27 cellular contexts compared by ENCODE assay signal in the genomic region with DNA sequence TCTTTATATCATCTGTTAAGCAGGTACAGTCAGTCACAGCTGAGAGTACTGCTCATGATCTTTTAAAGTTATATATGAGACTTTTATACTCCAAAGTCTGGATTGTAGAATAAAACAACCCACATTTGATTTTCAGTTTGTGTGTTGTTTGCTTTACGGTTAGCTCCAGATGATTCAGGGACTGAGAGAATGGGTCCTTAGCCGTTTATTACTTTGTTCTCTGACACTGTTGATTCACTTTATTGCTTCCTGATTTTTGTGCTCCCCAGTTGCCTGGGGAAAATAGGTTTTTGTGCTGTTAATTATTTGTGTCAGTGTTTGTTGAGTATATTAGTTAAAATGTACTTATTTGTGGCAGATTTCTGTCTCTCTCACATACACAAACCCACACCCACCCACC. TPM values are rescaled to one million over a fixed set of nuclear protein-coding genes. Genes with fewer than 3 reads are reported as not detected.
DNase-seq lines count a peak whose midpoint lies in the region; ATAC-seq and TF ChIP-seq lines count a peak whose summit lies in the region.
"Had no signal": no experiment of that assay in that cellular context is flagged by ENCODE, and none has a peak within 500 bp of the region (broad histone marks: within the 10 kb centered on the region; RNA-seq: fewer than 3 reads in every experiment).

No MANE protein-coding gene starts in this region.

- no peaks in the 10 kb centered on the region for H3K9me3 Mint-ChIP-seq in CD4-positive, alpha-beta T cell
- no peaks in the 10 kb centered on the region for H3K9me3 Mint-ChIP-seq in activated CD8-positive, alpha-beta T cell treated with anti-CD3 and anti-CD28 coated beads for 36 hours
- H3K9me3 Mint-ChIP-seq: activated naive CD4-positive, alpha-beta T cell treated with anti-CD3 and anti-CD28 coated beads, Interleukin-2, amount 10 ng/mL, durations not matched to agents 7 days and 5 days; nephron; stimulated activated naive CD8-positive, alpha-beta T cell treated with anti-CD3 and anti-CD28 coated beads, Interleukin-15, amount 100 ng/mL, for 72 hours had no signal

- peaks cover 14% of the 10 kb centered on the region for H3K4me1 ChIP-seq in Loucy (ENCODE audit: insufficient read depth, low read length, poor library complexity, severe bottlenecking)
- H3K4me1 ChIP-seq in mucosa of descending colon (ENCODE audit: low read depth), result peaks cover 31% of the 10 kb centered on the region

- no peaks in the 10 kb centered on the region for H3K9me3 ChIP-seq in CD4-positive, alpha-beta T cell (ENCODE audit: control insufficient read depth, low read length)
- H3K9me3 ChIP-seq in Loucy (ENCODE audit: insufficient read depth, low read depth, low read length) (no peaks in the 10 kb centered on the region), mucosa of descending colon (no peaks in the 10 kb centered on the region)
- H3K9me3 ChIP-seq: SJSA1, tibial nerve had no signal

- H3F3A ChIP-seq in Loucy (ENCODE audit: low read depth), result peaks cover 3% of the 10 kb centered on the region; the same call in 1 of the 2 replicates

- peaks cover 32% of the 10 kb centered on the region for H3K4me1 Mint-ChIP-seq in CD4-positive, alpha-beta T cell (ENCODE audit: low read depth)
- H3K4me1 Mint-ChIP-seq in activated CD8-positive, alpha-beta T cell treated with anti-CD3 and anti-CD28 coated beads for 36 hours (ENCODE audit: low read depth), result peaks cover 24% of the 10 kb centered on the region

- no peak for TF ChIP-seq CTCF in CD4-positive, alpha-beta T cell (IDR thresholded peaks at IDR 0.05)
- no peak for TF ChIP-seq CTCF in Loucy (conservative IDR thresholded peaks at IDR 0.05; ENCODE audit: low read length)
- no peak for TF ChIP-seq CTCF in mucosa of descending colon (IDR thresholded peaks at IDR 0.05)
- no peak for TF ChIP-seq CTCF in activated CD8-positive, alpha-beta T cell treated with anti-CD3 and anti-CD28 coated beads for 36 hours (IDR thresholded peaks at IDR 0.05)

- POLR2A ChIA-PET in CD4-positive, alpha-beta T cell (lab: Charles Lee), result no interaction called here
- POLR2A ChIA-PET in activated CD8-positive, alpha-beta T cell treated with anti-CD3 and anti-CD28 coated beads for 36 hours (lab: Charles Lee), result no interaction called here

- no peak overlapping the region for H2AFZ ChIP-seq in Loucy (ENCODE audit: low read length)

- peaks cover 26% of the 10 kb centered on the region for H3K36me3 Mint-ChIP-seq in CD4-positive, alpha-beta T cell (ENCODE audit: low read depth)
- H3K36me3 Mint-ChIP-seq in activated CD8-positive, alpha-beta T cell treated with anti-CD3 and anti-CD28 coated beads for 36 hours (ENCODE audit: low read depth), result peaks cover 6% of the 10 kb centered on the region

- peaks cover 53% of the 10 kb centered on the region for H4K20me1 ChIP-seq in Loucy (ENCODE audit: insufficient read depth, low read length, poor library complexity, severe bottlenecking)

- CTCF ChIA-PET in CD4-positive, alpha-beta T cell (lab: Charles Lee), result no interaction called here
- CTCF ChIA-PET in activated CD8-positive, alpha-beta T cell treated with anti-CD3 and anti-CD28 coated beads for 36 hours (lab: Charles Lee), result interaction anchor here (1.2 kb wide), 1 partner anchor 32 kb away, joined by 3 read pairs; no protein-coding TSS in a partner anchor

- H3K36me3 ChIP-seq in Loucy (ENCODE audit: insufficient read depth, low read length), result peaks cover 35% of the 10 kb centered on the region
- H3K36me3 ChIP-seq in mucosa of descending colon (ENCODE audit: low read depth), result no peaks in the 10 kb centered on the region

- no peak overlapping the region for H3K4me3 Mint-ChIP-seq in CD4-positive, alpha-beta T cell
- H3K4me3 Mint-ChIP-seq in activated CD8-positive, alpha-beta T cell treated with anti-CD3 and anti-CD28 coated beads for 36 hours, result no peak overlapping the region
- H3K4me3 Mint-ChIP-seq: activated naive CD4-positive, alpha-beta T cell treated with anti-CD3 and anti-CD28 coated beads, Interleukin-2, amount 10 ng/mL, durations not matched to agents 7 days and 5 days; nephron; stimulated activated naive CD8-positive, alpha-beta T cell treated with anti-CD3 and anti-CD28 coated beads, Interleukin-15, amount 100 ng/mL, for 72 hours had no signal

- peak overlapping the region; percentile 15 for H3K9ac ChIP-seq in Loucy (ENCODE audit: low read depth, low read length, poor library complexity, severe bottlenecking)

- H3K79me2 ChIP-seq in Loucy (ENCODE audit: insufficient read depth, low read length), result peaks cover 14% of the 10 kb centered on the region

- ATAC-seq in CD4-positive, alpha-beta T cell (ENCODE audit: poor library complexity), result no peak
- ATAC-seq in mucosa of descending colon (peak; percentile 91), HG03108 (IDR thresholded peaks at IDR 0.05; ENCODE audit: unreplicated experiment) (no peak)
- no peak for ATAC-seq in activated CD8-positive, alpha-beta T cell treated with anti-CD3 and anti-CD28 coated beads for 36 hours
- ATAC-seq: HCT116; Panc1; stimulated activated naive CD8-positive, alpha-beta T cell treated with anti-CD3 and anti-CD28 coated beads, Interleukin-15, amount 100 ng/mL, for 72 hours had no signal

- H3K27me3 Mint-ChIP-seq in CD4-positive, alpha-beta T cell, result no peaks in the 10 kb centered on the region
- no peaks in the 10 kb centered on the region for H3K27me3 Mint-ChIP-seq in activated CD8-positive, alpha-beta T cell treated with anti-CD3 and anti-CD28 coated beads for 36 hours
- H3K27me3 Mint-ChIP-seq: activated naive CD4-positive, alpha-beta T cell treated with anti-CD3 and anti-CD28 coated beads, Interleukin-2, amount 10 ng/mL, durations not matched to agents 7 days and 5 days; progenitor cell of endocrine pancreas; stimulated activated naive CD8-positive, alpha-beta T cell treated with anti-CD3 and anti-CD28 coated beads, Interleukin-15, amount 100 ng/mL, for 72 hours had no signal

- H3K27ac Mint-ChIP-seq in CD4-positive, alpha-beta T cell, result peak overlapping the region; percentile 66
- no peak overlapping the region for H3K27ac Mint-ChIP-seq in activated CD8-positive, alpha-beta T cell treated with anti-CD3 and anti-CD28 coated beads for 36 hours
- H3K27ac Mint-ChIP-seq: activated naive CD4-positive, alpha-beta T cell treated with anti-CD3 and anti-CD28 coated beads, Interleukin-2, amount 10 ng/mL, durations not matched to agents 7 days and 5 days; progenitor cell of endocrine pancreas; stimulated activated naive CD8-positive, alpha-beta T cell treated with anti-CD3 and anti-CD28 coated beads, Interleukin-15, amount 100 ng/mL, for 72 hours had no signal

- H3K4me2 ChIP-seq in Loucy (ENCODE audit: low read depth, low read length, poor library complexity, severe bottlenecking), result peak overlapping the region; percentile 35

- no peak overlapping the region for H3K4me3 ChIP-seq in Loucy (ENCODE audit: low read length, poor library complexity, severe bottlenecking)
- H3K4me3 ChIP-seq in mucosa of descending colon, result no peak overlapping the region
- H3K4me3 ChIP-seq: SJSA1, tibial nerve had no signal

- intact Hi-C loops in CD4-positive, alpha-beta T cell (cut with DNase I, micrococcal nuclease), result loop anchor here in 1 of 2 experiments (10.0 kb wide), 1 partner anchor 388 kb away; no protein-coding TSS in a partner anchor
- intact Hi-C loops in mucosa of descending colon (cut with DNase I, micrococcal nuclease), result loop anchor here in 1 of 2 donors (10.0 kb wide), 1 partner anchor 108 kb away; no protein-coding TSS in a partner anchor
- intact Hi-C loops in activated CD8-positive, alpha-beta T cell treated with anti-CD3 and anti-CD28 coated beads for 36 hours (cut with micrococcal nuclease), result no loop called here

- no peaks in the 10 kb centered on the region for H3K9me2 ChIP-seq in Loucy (replicated peaks; ENCODE audit: low read depth, low read length)

- no peaks in the 10 kb centered on the region for H3K27me3 ChIP-seq in CD4-positive, alpha-beta T cell (ENCODE audit: control insufficient read depth, insufficient read depth, low read length)
- no peaks in the 10 kb centered on the region for H3K27me3 ChIP-seq in Loucy (ENCODE audit: insufficient read depth, low read length, poor library complexity, severe bottlenecking)
- H3K27me3 ChIP-seq: SJSA1, tibial nerve had no signal

- DNase-seq in CD4-positive, alpha-beta T cell, result no peak
- DNase-seq in dermis blood vessel endothelial cell (peak; percentile 49), mucosa of descending colon (no peak), NCI-H345 (lab: John Stamatoyannopoulos, UW) (no peak)
- DNase-seq in activated CD8-positive, alpha-beta T cell treated with anti-CD3 and anti-CD28 coated beads for 36 hours, result no peak
- DNase-seq: activated CD4-positive, alpha-beta T cell treated with anti-CD3 and anti-CD28 coated beads, Interleukin-2, amount 50 U/mL, for 48 hours; activated naive CD4-positive, alpha-beta T cell treated with anti-CD3 and anti-CD28 coated beads, Interleukin-2, amount 10 ng/mL, durations not matched to agents 7 days and 5 days; activated T-cell treated with anti-CD3 and anti-CD28 coated beads for 4 hours; AML-193; anterior cingulate cortex; central memory CD4-positive, alpha-beta T cell; effector memory CD4-positive, alpha-beta T cell; Kasumi-1; midbrain; NCI-H1417 treated with DMSO at 0.1 percent for 48 hours; NCI-H2171 treated with DMSO at 0.1 percent for 48 hours; NCI-H82; stimulated activated CD4-positive, alpha-beta T cell treated with anti-CD3 and anti-CD28 coated beads, Interleukin-4, amount 100 ng/mL, for 24 hours; stimulated activated naive CD8-positive, alpha-beta T cell treated with anti-CD3 and anti-CD28 coated beads, Interleukin-15, amount 100 ng/mL, for 72 hours had no signal

- H3K27ac ChIP-seq in CD4-positive, alpha-beta T cell (ENCODE audit: low read depth, low read length), result no peak overlapping the region
- H3K27ac ChIP-seq: SJSA1 had no signal

RNA-seq across cellular contexts. Expression of a gene that starts 8.6 kb away (rescaled TPM):
- 10 to 100 TPM; 14.8 to 16.0 TPM for total RNA-seq in CD4-positive, alpha-beta T cell
- total RNA-seq in dermis blood vessel endothelial cell (5.2 and 9.7 TPM in 2 replicates), mucosa of descending colon (1 to 10 TPM; 4.3 to 5.7 (median 4.8) TPM)
- total RNA-seq in activated CD8-positive, alpha-beta T cell treated with anti-CD3 and anti-CD28 coated beads for 36 hours, result 1 to 10 TPM; 4.9 to 5.0 TPM

RNA-seq across cellular contexts. Expression of a gene that starts 56.2 kb away (rescaled TPM):
- 10 to 100 TPM; 67.8 to 80.3 TPM for total RNA-seq in CD4-positive, alpha-beta T cell
- total RNA-seq in dermis blood vessel endothelial cell (73.9 and 91.4 TPM in 2 replicates), mucosa of descending colon (10 to 100 TPM; 71.5 to 77.5 (median 75.3) TPM)
- total RNA-seq in activated CD8-positive, alpha-beta T cell treated with anti-CD3 and anti-CD28 coated beads for 36 hours, result 10 to 100 TPM; 85.5 to 88.6 TPM
